In the genomic region with DNA sequence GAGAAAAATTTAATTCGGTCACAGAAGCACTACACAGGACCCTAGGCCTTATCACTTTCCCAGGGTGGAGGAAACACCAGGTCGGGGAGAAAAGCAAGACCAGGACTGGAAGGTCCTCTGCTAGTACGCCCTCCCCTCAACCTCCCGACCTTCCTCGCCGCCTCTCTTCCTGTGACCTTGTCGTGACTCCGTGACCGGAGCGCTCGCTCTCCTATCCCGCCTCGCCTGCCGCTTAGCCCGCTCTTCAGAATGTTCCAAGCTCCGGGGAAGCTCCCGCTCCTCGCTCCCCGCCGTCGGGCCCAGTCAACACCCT, we compare ENCODE assay signal across 8 cellular contexts. TPM values are rescaled to one million over a fixed set of nuclear protein-coding genes. Genes with fewer than 3 reads are reported as not detected.
A peak's percentile ranks its signal among the peaks of the same experiment; 100 is the strongest.
DNase-seq lines count a peak whose midpoint lies in the region; ATAC-seq and TF ChIP-seq lines count a peak whose summit lies in the region.

No MANE protein-coding gene starts in this region.

- intact Hi-C loops in activated CD4-positive, alpha-beta T cell treated with anti-CD3 and anti-CD28 coated beads, Interleukin-2, amount 10 ng/mL, durations not matched to agents 24 days and 14 days (cut with micrococcal nuclease), result loop anchor here (1.0 to 10.0 kb wide), 5 partner anchors 23 to 1531 kb away; partner anchors contain the start of genes CCDC13, NKTR, SNRK and TCAIM
- intact Hi-C loops in right cardiac atrium (cut with DNase I), result no loop called here
- intact Hi-C loops in sigmoid colon (cut with DNase I), result loop anchor here (2.0 kb wide), 1 partner anchor 77 kb away; no protein-coding TSS in a partner anchor

- H3K9me3 ChIP-seq in right cardiac atrium (ENCODE audit: control insufficient read depth, low read length) (no peaks in the 10 kb centered on the region), sigmoid colon (no peaks in the 10 kb centered on the region)

- H3K27ac Mint-ChIP-seq in activated CD4-positive, alpha-beta T cell treated with anti-CD3 and anti-CD28 coated beads, Interleukin-2, amount 10 ng/mL, durations not matched to agents 24 days and 14 days, result peak overlapping the region; percentile 97
- H3K27ac Mint-ChIP-seq in activated naive CD4-positive, alpha-beta T cell treated with anti-CD3 and anti-CD28 coated beads, Interleukin-2, amount 50 U/mL, for 72 hours, result peak overlapping the region; percentile 95 to 97

- H3K4me3 ChIP-seq in right cardiac atrium (ENCODE audit: low read length) (peak overlapping the region; percentile 74), sigmoid colon (peak overlapping the region; percentile 69 to 80 (median 80))

- H3K4me1 ChIP-seq in right cardiac atrium (ENCODE audit: control insufficient read depth, insufficient read depth, low read length), result peaks cover 5% of the 10 kb centered on the region
- peaks cover 0 to 45% (median 33%) of the 10 kb centered on the region in 4 donors for H3K4me1 ChIP-seq in sigmoid colon

- H3K36me3 Mint-ChIP-seq in activated CD4-positive, alpha-beta T cell treated with anti-CD3 and anti-CD28 coated beads, Interleukin-2, amount 10 ng/mL, durations not matched to agents 24 days and 14 days (ENCODE audit: low read depth), result peaks cover 23% of the 10 kb centered on the region
- peaks cover 15 to 21% of the 10 kb centered on the region in 2 donors for H3K36me3 Mint-ChIP-seq in activated naive CD4-positive, alpha-beta T cell treated with anti-CD3 and anti-CD28 coated beads, Interleukin-2, amount 50 U/mL, for 72 hours

- H3K4me1 Mint-ChIP-seq in activated CD4-positive, alpha-beta T cell treated with anti-CD3 and anti-CD28 coated beads, Interleukin-2, amount 10 ng/mL, durations not matched to agents 24 days and 14 days, result peaks cover 30% of the 10 kb centered on the region

- H3K36me3 ChIP-seq in sigmoid colon, result no peaks in the 10 kb centered on the region

- WGBS in right cardiac atrium, result under 1% methylated on average over 21 of the region's 21 CpGs
- 0% methylated on average over 21 of the region's 21 CpGs for WGBS in sigmoid colon, 2 donors

- H3K27ac ChIP-seq in right cardiac atrium (ENCODE audit: low read length) (peak overlapping the region; percentile 82), sigmoid colon (peak overlapping the region; percentile 94 to 99 (median 96))

- POLR2A ChIA-PET in HEK293T (lab: Yijun Ruan, JAX), result interaction anchor here (1.2 to 4.2 kb wide), 5 partner anchors 8 to 213 kb away, joined by 3 to 36 read pairs (median 15); partner anchors contain the start of gene SS18L2

- H3K9me3 Mint-ChIP-seq in activated CD4-positive, alpha-beta T cell treated with anti-CD3 and anti-CD28 coated beads, Interleukin-2, amount 10 ng/mL, durations not matched to agents 24 days and 14 days, result no peaks in the 10 kb centered on the region
- no peaks in the 10 kb centered on the region for H3K9me3 Mint-ChIP-seq in activated naive CD4-positive, alpha-beta T cell treated with anti-CD3 and anti-CD28 coated beads, Interleukin-2, amount 50 U/mL, for 72 hours

- H3K27me3 Mint-ChIP-seq in activated CD4-positive, alpha-beta T cell treated with anti-CD3 and anti-CD28 coated beads, Interleukin-2, amount 10 ng/mL, durations not matched to agents 24 days and 14 days, result peaks cover 30% of the 10 kb centered on the region

- no peak for TF ChIP-seq POLR2A in sigmoid colon (IDR thresholded peaks at IDR 0.05)

- no peak for TF ChIP-seq EP300 in sigmoid colon (IDR thresholded peaks at IDR 0.05)

- peak overlapping the region; percentile 99 for H3K4me3 Mint-ChIP-seq in activated CD4-positive, alpha-beta T cell treated with anti-CD3 and anti-CD28 coated beads, Interleukin-2, amount 10 ng/mL, durations not matched to agents 24 days and 14 days

- no peak for TF ChIP-seq CTCF in sigmoid colon (IDR thresholded peaks at IDR 0.05)

- DNase-seq in activated CD4-positive, alpha-beta T cell treated with anti-CD3 and anti-CD28 coated beads, Interleukin-2, amount 10 ng/mL, durations not matched to agents 24 days and 14 days, result peak; percentile 83
- no peak for DNase-seq in activated CD4-positive, alpha-beta T cell treated with anti-CD3 and anti-CD28 coated beads for 48 hours
- peak; percentile 35 for DNase-seq in HEK293T (ENCODE audit: extremely low spot score)
- peak; percentile 40 for DNase-seq in NAMALWA (ENCODE audit: low spot score)
- DNase-seq in activated naive CD4-positive, alpha-beta T cell treated with anti-CD3 and anti-CD28 coated beads, Interleukin-2, amount 50 U/mL, for 72 hours (ENCODE audit: low spot score in 2 of 2), result peak in 1 of 2 donors; percentile 36
- DNase-seq in right cardiac atrium, result peak; percentile 50 to 78 (median 69)
- no peak for DNase-seq in sigmoid colon
- DNase-seq in inferior parietal cortex (ENCODE audit: extremely low spot score), result no peak

- CTCF ChIA-PET in HEK293T (lab: Yijun Ruan, JAX), result interaction anchor here (0.8 kb wide), 1 partner anchor 1765 kb away, joined by 3 read pairs; no protein-coding TSS in a partner anchor

- peak; percentile 32 to 42 for ATAC-seq in activated naive CD4-positive, alpha-beta T cell treated with anti-CD3 and anti-CD28 coated beads, Interleukin-2, amount 50 U/mL, for 72 hours
- ATAC-seq in right cardiac atrium, result peak; percentile 64 to 73

- H3K27me3 ChIP-seq in right cardiac atrium (ENCODE audit: control insufficient read depth, insufficient read depth) (no peaks in the 10 kb centered on the region), sigmoid colon (no peaks in the 10 kb centered on the region)

TF ChIP-seq in HEK293T, 16 proteins besides CTCF, POLR2A, EP300 and RAD21:
- TF ChIP-seq L3MBTL2 (conservative IDR thresholded peaks at IDR 0.05) (no peak), TARDBP (IDR thresholded peaks at IDR 0.05) (no peak), ARNT (IDR thresholded peaks at IDR 0.05) (no peak), NFRKB (IDR thresholded peaks at IDR 0.05) (no peak), FOXA1 (IDR thresholded peaks at IDR 0.05) (no peak), SUZ12 (IDR thresholded peaks at IDR 0.05) (no peak), FOXM1 (IDR thresholded peaks at IDR 0.05; ENCODE audit: borderline replicate concordance) (no peak), LEF1 (IDR thresholded peaks at IDR 0.05; ENCODE audit: borderline replicate concordance) (no peak), ZNF384 (IDR thresholded peaks at IDR 0.05) (no peak), FOXK2 (IDR thresholded peaks at IDR 0.05) (no peak), BHLHE40 (IDR thresholded peaks at IDR 0.05; ENCODE audit: borderline replicate concordance) (no peak), CTBP1 (IDR thresholded peaks at IDR 0.05; ENCODE audit: borderline replicate concordance) (no peak), HDGF (IDR thresholded peaks at IDR 0.05; ENCODE audit: borderline replicate concordance) (no peak), ELF4 (IDR thresholded peaks at IDR 0.05) (no peak)
- TF ChIP-seq, protein P1, sequence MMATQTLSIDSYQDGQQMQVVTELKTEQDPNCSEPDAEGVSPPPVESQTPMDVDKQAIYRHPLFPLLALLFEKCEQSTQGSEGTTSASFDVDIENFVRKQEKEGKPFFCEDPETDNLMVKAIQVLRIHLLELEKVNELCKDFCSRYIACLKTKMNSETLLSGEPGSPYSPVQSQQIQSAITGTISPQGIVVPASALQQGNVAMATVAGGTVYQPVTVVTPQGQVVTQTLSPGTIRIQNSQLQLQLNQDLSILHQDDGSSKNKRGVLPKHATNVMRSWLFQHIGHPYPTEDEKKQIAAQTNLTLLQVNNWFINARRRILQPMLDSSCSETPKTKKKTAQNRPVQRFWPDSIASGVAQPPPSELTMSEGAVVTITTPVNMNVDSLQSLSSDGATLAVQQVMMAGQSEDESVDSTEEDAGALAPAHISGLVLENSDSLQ (IDR thresholded peaks at IDR 0.05), result no peak
TF ChIP-seq in HEK293T: peak in this region for 0.

RNA-seq across cellular contexts. Expression of gene HIGD1A, which starts 0.5 kb away (rescaled TPM):
- 88.6 and 91.6 TPM in 2 replicates for total RNA-seq in activated CD4-positive, alpha-beta T cell treated with anti-CD3 and anti-CD28 coated beads, Interleukin-2, amount 10 ng/mL, durations not matched to agents 24 days and 14 days
- 10 to 100 TPM; 59.5 to 67.6 TPM for total RNA-seq in activated naive CD4-positive, alpha-beta T cell treated with anti-CD3 and anti-CD28 coated beads, Interleukin-2, amount 50 U/mL, for 72 hours
- total RNA-seq in right cardiac atrium (100 to 1,000 TPM; 179 to 274 (median 239) TPM), sigmoid colon (100 to 1,000 TPM; 127 to 272 (median 176) TPM)
- polyA plus RNA-seq in right cardiac atrium (348 TPM), sigmoid colon (1,000 to 10,000 TPM in 1 of 3 donors, 100 to 1,000 TPM in 2; 314 to 1,597 (median 947) TPM)

RNA-seq across cellular contexts. Expression of gene ACKR2, which starts 5.5 kb away (rescaled TPM):
- 0.42 and 0.69 TPM in 2 replicates for total RNA-seq in activated CD4-positive, alpha-beta T cell treated with anti-CD3 and anti-CD28 coated beads, Interleukin-2, amount 10 ng/mL, durations not matched to agents 24 days and 14 days
- 1 to 10 TPM; 1.0 to 1.5 TPM for total RNA-seq in activated naive CD4-positive, alpha-beta T cell treated with anti-CD3 and anti-CD28 coated beads, Interleukin-2, amount 50 U/mL, for 72 hours
- 1 to 10 TPM; 1.4 to 2.4 (median 1.8) TPM for total RNA-seq in right cardiac atrium
- polyA plus RNA-seq in right cardiac atrium, result 1.2 TPM
- total RNA-seq in sigmoid colon, result 1 to 10 TPM; 1.5 to 8.6 (median 4.0) TPM
- polyA plus RNA-seq in sigmoid colon, result 1 to 10 TPM; 1.2 to 3.3 (median 1.2) TPM

RNA-seq across cellular contexts. Expression of gene CCDC13, which starts 30.7 kb away (rescaled TPM):
- 0.16 TPM in 1 of 2 replicates, not detected in the other for total RNA-seq in activated CD4-positive, alpha-beta T cell treated with anti-CD3 and anti-CD28 coated beads, Interleukin-2, amount 10 ng/mL, durations not matched to agents 24 days and 14 days
- under 1 TPM; 0.34 to 0.70 TPM for total RNA-seq in activated naive CD4-positive, alpha-beta T cell treated with anti-CD3 and anti-CD28 coated beads, Interleukin-2, amount 50 U/mL, for 72 hours
- total RNA-seq in right cardiac atrium, result 1 to 10 TPM in 1 of 4 donors, under 1 TPM in 2, not detected in 1; 0.26 to 1.8 (median 0.96) TPM
- 0.84 TPM for polyA plus RNA-seq in right cardiac atrium
- total RNA-seq in sigmoid colon, result 1 to 10 TPM in 3 of 4 donors, not detected in 1; 1.3 to 3.9 (median 1.8) TPM
- polyA plus RNA-seq in sigmoid colon, result under 1 TPM; 0.60 to 0.85 (median 0.69) TPM

Comparison
In these comparisons a context has a peak if more than half of its experiments do, and no peak if none do; other contexts are left out.
1. DNase-seq: peak in activated CD4-positive, alpha-beta T cell treated with anti-CD3 and anti-CD28 coated beads, Interleukin-2, amount 10 ng/mL, durations not matched to agents 24 days and 14 days (single experiment), HEK293T (single experiment), NAMALWA (single experiment) and right cardiac atrium (3 of 3); none in activated CD4-positive, alpha-beta T cell treated with anti-CD3 and anti-CD28 coated beads for 48 hours (single experiment), sigmoid colon (single experiment) and inferior parietal cortex (single experiment).
2. intact Hi-C loops: an anchor here in activated CD4-positive, alpha-beta T cell treated with anti-CD3 and anti-CD28 coated beads, Interleukin-2, amount 10 ng/mL, durations not matched to agents 24 days and 14 days (1.0 to 10.0 kb wide) and sigmoid colon (2.0 kb wide); none called in right cardiac atrium.